11 cellular contexts compared by ENCODE assay signal in genomic region chr2:96954490-96954846, GRCh38. TPM values are rescaled to one million over a fixed set of nuclear protein-coding genes. Genes with fewer than 3 reads are reported as not detected.
A peak's percentile ranks its signal among the peaks of the same experiment; 100 is the strongest.
DNase-seq lines count a peak whose midpoint lies in the region; ATAC-seq, FAIRE-seq and TF ChIP-seq lines count a peak whose summit lies in the region.
"Had no signal": no experiment of that assay in that cellular context is flagged by ENCODE, and none has a peak within 500 bp of the region (broad histone marks: within the 10 kb centered on the region; RNA-seq: fewer than 3 reads in every experiment).

No MANE protein-coding gene starts in this region.

- H2AK5ac ChIP-seq in trophoblast cell (ENCODE audit: low read length): no peak overlapping the region

- no peak for FAIRE-seq in pancreas (lab: Jason Lieb, UNC)
- FAIRE-seq: islet of Langerhans had no signal

- no CpG with 5 or more reads among the region's 4 CpGs for WGBS in trophoblast cell (ENCODE audit: extremely low coverage, insufficient coverage, insufficient read length)
- 53 to 64% methylated on average over 4 of the region's 4 CpGs for whole genome bisulfite sequencing in pancreas, 2 donors

- H3K36me3 ChIP-seq in vagina: no peaks in the 10 kb centered on the region
- H3K36me3 ChIP-seq in trophoblast cell (ENCODE audit: control insufficient read depth in 1 of 2, insufficient read depth in 2 of 2, low read length in 2 of 2): no peaks in the 10 kb centered on the region
- no peaks in the 10 kb centered on the region for H3K36me3 ChIP-seq in pancreas
- H3K36me3 ChIP-seq: colonic mucosa had no signal

- no peak overlapping the region for H3K4me3 ChIP-seq in dorsolateral prefrontal cortex
- no peak overlapping the region for H3K4me3 ChIP-seq in vagina
- no peak overlapping the region for H3K4me3 ChIP-seq in trophoblast cell (ENCODE audit: low read depth, low read length)
- H3K4me3 ChIP-seq in pancreas: no peak overlapping the region
- H3K4me3 ChIP-seq: colonic mucosa had no signal

- peak overlapping the region in 37 of 59 donors; percentile 22 to 100 (median 98) for H3K27ac ChIP-seq in dorsolateral prefrontal cortex
- peak overlapping the region; percentile 79 for H3K27ac ChIP-seq in vagina
- H3K27ac ChIP-seq in trophoblast cell (ENCODE audit: low read depth, low read length): no peak overlapping the region
- H3K27ac ChIP-seq in pancreas: no peak overlapping the region
- H3K27ac ChIP-seq: colonic mucosa had no signal

- H3K79me2 ChIP-seq in trophoblast cell (ENCODE audit: control insufficient read depth, insufficient read depth, low read length, poor library complexity): no peaks in the 10 kb centered on the region

- TF ChIP-seq POLR2A in vagina (IDR thresholded peaks at IDR 0.05): no peak

- no peak overlapping the region for H2AFZ ChIP-seq in trophoblast cell (ENCODE audit: insufficient read depth, low read length, poor library complexity)

- H3K27me3 Mint-ChIP-seq in stimulated activated naive CD8-positive, alpha-beta T cell treated with anti-CD3 and anti-CD28 coated beads, Interleukin-15, amount 100 ng/mL, for 72 hours: peaks cover 17% of the 10 kb centered on the region

- H2BK5ac ChIP-seq in trophoblast cell (ENCODE audit: low read depth, low read length, poor library complexity): no peak overlapping the region

- H3K9ac ChIP-seq in trophoblast cell (ENCODE audit: low read length): no peak overlapping the region

- peak; percentile 70 for ATAC-seq in stimulated activated naive CD8-positive, alpha-beta T cell treated with anti-CD3 and anti-CD28 coated beads, Interleukin-15, amount 100 ng/mL, for 72 hours
- no peak for ATAC-seq in stimulated activated naive CD8-positive, alpha-beta T cell treated with anti-CD3 and anti-CD28 coated beads, Interleukin-15, Interleukin-2, amounts not matched to agents 100 U/mL and 50 U/mL, for 24 hours
- ATAC-seq in HG03354 (IDR thresholded peaks at IDR 0.05; ENCODE audit: poor library complexity, severe bottlenecking, unreplicated experiment) (peak; percentile 68), pancreas (no peak), HG02588 (IDR thresholded peaks at IDR 0.05; ENCODE audit: unreplicated experiment) (no peak)

- peak; percentile 34 to 37 for DNase-seq in stimulated activated naive CD8-positive, alpha-beta T cell treated with anti-CD3 and anti-CD28 coated beads, Interleukin-15, amount 100 ng/mL, for 72 hours
- DNase-seq in stimulated activated naive CD8-positive, alpha-beta T cell treated with anti-CD3 and anti-CD28 coated beads, Interleukin-15, Interleukin-2, amounts not matched to agents 100 U/mL and 50 U/mL, for 24 hours: no peak
- DNase-seq in dorsolateral prefrontal cortex (no peak), vagina (ENCODE audit: extremely low spot score in 2 of 2) (no peak), trophoblast cell (no peak), pancreas (no peak)
- DNase-seq: colonic mucosa, DMS79 treated with DMSO at 0.1 percent for 48 hours had no signal

- no peak overlapping the region for H3K4me2 ChIP-seq in trophoblast cell (ENCODE audit: low read length)

- intact Hi-C loops in dorsolateral prefrontal cortex (cut with DNase I) (loop anchor here (5.0 kb wide), 4 partner anchors 42 to 317 kb away; partner anchors contain the start of genes CNNM3 (in 2 of the 2), ANKRD36 (in 1 of the 2) and KANSL3 (in 1 of the 2)), vagina (cut with DNase I) (loop anchor here (2.0 to 5.0 kb wide), 2 partner anchors 47 to 96 kb away; partner anchors contain the start of gene ANKRD39), pancreas (cut with DNase I) (loop anchor here in 1 of 3 donors (10.0 kb wide), 1 partner anchor 410 kb away; no protein-coding TSS in a partner anchor)

- no peaks in the 10 kb centered on the region for H3K9me3 ChIP-seq in vagina
- peaks cover 2% of the 10 kb centered on the region for H3K9me3 ChIP-seq in trophoblast cell (ENCODE audit: insufficient read depth, low read depth, low read length)
- H3K9me3 ChIP-seq in pancreas: no peaks in the 10 kb centered on the region
- H3K9me3 ChIP-seq: colonic mucosa had no signal

- H3K18ac ChIP-seq in trophoblast cell (ENCODE audit: low read length): no peak overlapping the region

- no peak overlapping the region for H4K12ac ChIP-seq in trophoblast cell (ENCODE audit: low read depth, low read length)

- peaks cover 6% of the 10 kb centered on the region for H3K79me1 ChIP-seq in trophoblast cell (ENCODE audit: low read length)

- H3K4me1 ChIP-seq in vagina (peaks cover 44% of the 10 kb centered on the region), trophoblast cell (ENCODE audit: control insufficient read depth in 1 of 2, insufficient read depth in 2 of 2, low read length in 2 of 2) (peaks cover 24 to 26% of the 10 kb centered on the region in 2 experiments), pancreas (peaks cover 0 to 4% (median 0%) of the 10 kb centered on the region in 3 donors)

- H4K91ac ChIP-seq in trophoblast cell (ENCODE audit: low read depth, low read length): no peak overlapping the region

- H3K23ac ChIP-seq in trophoblast cell (ENCODE audit: low read length): no peak overlapping the region

- H3K27me3 ChIP-seq in dorsolateral prefrontal cortex (no peaks in the 10 kb centered on the region), vagina (no peaks in the 10 kb centered on the region), trophoblast cell (ENCODE audit: insufficient read depth, low read length) (no peaks in the 10 kb centered on the region), pancreas (no peaks in the 10 kb centered on the region)
- H3K27me3 ChIP-seq: colonic mucosa had no signal

- H2BK12ac ChIP-seq in trophoblast cell (ENCODE audit: low read length): no peak overlapping the region

- H3K4me3 Mint-ChIP-seq in stimulated activated naive CD8-positive, alpha-beta T cell treated with anti-CD3 and anti-CD28 coated beads, Interleukin-15, amount 100 ng/mL, for 72 hours: peak overlapping the region; percentile 9 to 24

- H4K8ac ChIP-seq in trophoblast cell (ENCODE audit: low read depth, low read length): no peak overlapping the region

- H2BK120ac ChIP-seq in trophoblast cell (ENCODE audit: insufficient read depth, low read length, poor library complexity): no peak overlapping the region

- H3K27ac Mint-ChIP-seq in stimulated activated naive CD8-positive, alpha-beta T cell treated with anti-CD3 and anti-CD28 coated beads, Interleukin-15, amount 100 ng/mL, for 72 hours: peak overlapping the region; percentile 74 to 88

- TF ChIP-seq CTCF in dorsolateral prefrontal cortex (IDR thresholded peaks at IDR 0.05 in 54 of 56, conservative IDR thresholded peaks at IDR 0.05 in 2 of 56; ENCODE audit: low read depth in 1 of 56, partially characterized antibody in 56 of 56) (no peak), vagina (IDR thresholded peaks at IDR 0.05) (no peak), pancreas (IDR thresholded peaks at IDR 0.05) (no peak)

- H3K9me3 Mint-ChIP-seq in stimulated activated naive CD8-positive, alpha-beta T cell treated with anti-CD3 and anti-CD28 coated beads, Interleukin-15, amount 100 ng/mL, for 72 hours: no peaks in the 10 kb centered on the region

- H3K4ac ChIP-seq in trophoblast cell (ENCODE audit: low read depth, low read length): no peak overlapping the region

- H3K4me1 Mint-ChIP-seq in stimulated activated naive CD8-positive, alpha-beta T cell treated with anti-CD3 and anti-CD28 coated beads, Interleukin-15, amount 100 ng/mL, for 72 hours: peaks cover 40% of the 10 kb centered on the region

- H3K14ac ChIP-seq in trophoblast cell (ENCODE audit: low read length): no peak overlapping the region

RNA-seq across cellular contexts. Expression of gene FAM178B, which starts 31.9 kb away (rescaled TPM):
- total RNA-seq in dorsolateral prefrontal cortex (10 to 100 TPM in 40 of 120 experiments, 1 to 10 TPM in 80; 1.5 to 44.2 (median 8.0) TPM), vagina (not detected), pancreas (not detected)
- 2.4 TPM in 2 replicates for polyA plus RNA-seq in trophoblast cell (2013)
- polyA plus RNA-seq in pancreas: not detected

Comparison
In these comparisons a context has a peak if more than half of its experiments do, and no peak if none do; other contexts are left out.
1. ATAC-seq: peak in stimulated activated naive CD8-positive, alpha-beta T cell treated with anti-CD3 and anti-CD28 coated beads, Interleukin-15, amount 100 ng/mL, for 72 hours (single experiment) and HG03354 (single experiment); none in stimulated activated naive CD8-positive, alpha-beta T cell treated with anti-CD3 and anti-CD28 coated beads, Interleukin-15, Interleukin-2, amounts not matched to agents 100 U/mL and 50 U/mL, for 24 hours (single experiment), pancreas (0 of 4) and HG02588 (single experiment).
2. DNase-seq: peak in stimulated activated naive CD8-positive, alpha-beta T cell treated with anti-CD3 and anti-CD28 coated beads, Interleukin-15, amount 100 ng/mL, for 72 hours (2 of 2); none in stimulated activated naive CD8-positive, alpha-beta T cell treated with anti-CD3 and anti-CD28 coated beads, Interleukin-15, Interleukin-2, amounts not matched to agents 100 U/mL and 50 U/mL, for 24 hours (single experiment), dorsolateral prefrontal cortex (0 of 10), vagina (0 of 2), trophoblast cell (0 of 2) and pancreas (0 of 6).
3. H3K27ac ChIP-seq: peak in dorsolateral prefrontal cortex (37 of 59) and vagina (single experiment); none in trophoblast cell (single experiment) and pancreas (0 of 4).